Comparison of ENCODE assay signal across 13 cellular contexts in the genomic region with DNA sequence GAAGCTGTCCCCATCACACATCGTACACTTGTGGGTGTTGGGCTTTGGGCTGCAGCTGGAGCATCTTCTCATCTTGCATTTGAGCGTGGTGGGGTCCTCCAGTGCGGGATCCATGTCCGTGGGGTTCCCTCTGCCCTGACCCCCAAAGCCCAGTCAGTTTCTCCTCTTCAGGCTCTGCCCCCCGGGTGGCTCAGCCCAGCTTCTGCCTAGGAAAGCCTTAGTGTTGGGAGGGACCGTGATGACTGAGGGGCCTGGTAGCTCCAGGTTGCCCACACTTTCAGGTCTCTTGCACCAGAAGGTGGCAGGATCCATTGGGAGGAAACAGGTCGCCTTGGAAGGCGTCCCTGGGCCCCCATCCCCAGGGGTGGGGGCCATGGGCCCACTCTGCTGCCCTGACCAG. TPM values are rescaled to one million over a fixed set of nuclear protein-coding genes. Genes with fewer than 3 reads are reported as not detected.
"Had no signal": no experiment of that assay in that cellular context is flagged by ENCODE, and none has a peak within 500 bp of the region (broad histone marks: within the 10 kb centered on the region; RNA-seq: fewer than 3 reads in every experiment).

No MANE protein-coding gene starts in this region.

RNA-seq across cellular contexts. Expression of a gene that starts 55.9 kb away (rescaled TPM):
- total RNA-seq: stomach, subcutaneous adipose tissue, suprapubic skin, temporal lobe, thoracic aorta, thyroid gland, tibial nerve, transverse colon, upper lobe of left lung, upper lobe of right lung, ureter, urinary bladder, vagina had no signal
